In genomic region chr1:17545354-17545753, GRCh38 we compare ENCODE assay signal across 11 cellular contexts. TPM values are rescaled to one million over a fixed set of nuclear protein-coding genes. Genes with fewer than 3 reads are reported as not detected.
DNase-seq lines count a peak whose midpoint lies in the region; ATAC-seq, FAIRE-seq and TF ChIP-seq lines count a peak whose summit lies in the region.
"Had no signal": no experiment of that assay in that cellular context is flagged by ENCODE, and none has a peak within 500 bp of the region (broad histone marks: within the 10 kb centered on the region; RNA-seq: fewer than 3 reads in every experiment).

No MANE protein-coding gene starts in this region.

- ATAC-seq in body of pancreas (peak; percentile 33), left ventricle myocardium superior (peak; percentile 44), GM21737 (IDR thresholded peaks at IDR 0.05; ENCODE audit: unreplicated experiment) (no peak)

- H2BK15ac ChIP-seq in H9 (ENCODE audit: low read depth, low read length), result no peak overlapping the region

- H4K5ac ChIP-seq in H9 (ENCODE audit: insufficient read length, low read depth, low read length), result no peak overlapping the region

- H3K79me1 ChIP-seq in H9 (ENCODE audit: insufficient read depth, low read depth, low read length, poor library complexity, severe bottlenecking), result no peaks in the 10 kb centered on the region

- H3K79me2 ChIP-seq in H9 (ENCODE audit: insufficient read depth, low read length), result peaks cover 22% of the 10 kb centered on the region; the same call in 1 of the 2 replicates

- H4K20me1 ChIP-seq in H9 (ENCODE audit: control insufficient read depth, insufficient read depth, insufficient read length), result no peaks in the 10 kb centered on the region

- no peak overlapping the region for H3K4ac ChIP-seq in H9 (ENCODE audit: low read depth, low read length)

- intact Hi-C loops in body of pancreas (cut with DNase I) (no loop called here), left ventricle myocardium superior (cut with micrococcal nuclease) (no loop called here), Caco-2 (cut with micrococcal nuclease; ENCODE audit: unreplicated experiment) (no loop called here)

- H3K9me3 ChIP-seq in H9 (ENCODE audit: control insufficient read depth, low read depth, low read length) (no peaks in the 10 kb centered on the region), body of pancreas (no peaks in the 10 kb centered on the region), small intestine (ENCODE audit: control insufficient read depth, low read depth) (no peaks in the 10 kb centered on the region), Caco-2 (no peaks in the 10 kb centered on the region)
- H3K9me3 ChIP-seq: SJSA1 had no signal

- H3K27me3 ChIP-seq in H9 (ENCODE audit: insufficient read depth, low read length) (no peaks in the 10 kb centered on the region), body of pancreas (no peaks in the 10 kb centered on the region), small intestine (ENCODE audit: control insufficient read depth in 2 of 2, insufficient read depth in 2 of 2, low read length in 2 of 2) (no peaks in the 10 kb centered on the region), H7 (ENCODE audit: control insufficient read depth, insufficient read depth, low read length) (no peaks in the 10 kb centered on the region), Caco-2 (replicated peaks; ENCODE audit: control insufficient read depth, insufficient read depth, low read length) (no peaks in the 10 kb centered on the region)
- H3K27me3 ChIP-seq: SJSA1 had no signal

- H3K36me3 Mint-ChIP-seq in H9 (ENCODE audit: insufficient read depth in 1 of 3, low read depth in 3 of 3) (peaks cover 5 to 8% (median 5%) of the 10 kb centered on the region in 3 experiments), Caco-2 (ENCODE audit: insufficient read depth, unreplicated experiment) (no peaks in the 10 kb centered on the region)

- no peak overlapping the region for H4K8ac ChIP-seq in H9 (replicated peaks; ENCODE audit: insufficient read length, low read depth, low read length)

- H3K27me3 Mint-ChIP-seq in H9 (ENCODE audit: low read depth) (no peaks in the 10 kb centered on the region), Caco-2 (ENCODE audit: insufficient read depth, unreplicated experiment) (no peaks in the 10 kb centered on the region)

- DNase-seq in H9 (no peak), body of pancreas (no peak), left ventricle myocardium superior (no peak), small intestine (peak; percentile 44), H7 (no peak), Caco-2 (no peak)
- DNase-seq in stimulated activated CD4-positive, alpha-beta T cell treated with anti-CD3 and anti-CD28 coated beads, Interleukin-2, amount 100 ng/mL, for 48 hours, result no peak
- DNase-seq: DMS79, NCI-H1105 treated with DMSO at 0.1 percent for 48 hours had no signal

- H3K14ac ChIP-seq in H9 (ENCODE audit: insufficient read depth, low read length), result no peak overlapping the region

- no peak overlapping the region for H3K9ac ChIP-seq in H9 (ENCODE audit: extremely low read depth, insufficient read length, low read length)

- no peak for TF ChIP-seq CTCF in H9 (conservative IDR thresholded peaks at IDR 0.05)
- TF ChIP-seq CTCF in body of pancreas (IDR thresholded peaks at IDR 0.05), result no peak
- no peak for TF ChIP-seq CTCF in Caco-2 (IDR thresholded peaks at IDR 0.05; ENCODE audit: insufficient read depth in 1 of 2, low read depth in 1 of 2, low read length in 1 of 2, severe bottlenecking in 1 of 2, unreplicated experiment in 1 of 2)

- POLR2A ChIA-PET in Caco-2 (lab: Charles Lee), result no interaction called here

- H2BK120ac ChIP-seq in H9 (ENCODE audit: low read depth, low read length, poor library complexity, severe bottlenecking), result no peak overlapping the region

- peaks cover 3% of the 10 kb centered on the region for H3K23me2 ChIP-seq in H9 (ENCODE audit: insufficient read length, low read depth, low read length, poor library complexity, severe bottlenecking)

- no peak overlapping the region for H2AFZ ChIP-seq in H9 (ENCODE audit: low read length)

- no peak overlapping the region for H2AK5ac ChIP-seq in H9 (ENCODE audit: insufficient read length, low read length)

- FAIRE-seq in small intestine (lab: Jason Lieb, UNC), result no peak

- BruUV-seq in Caco-2 (replicated peaks; lab: Mats Ljungman, UMichigan), result no TSS peak

- H3K4me3 ChIP-seq in body of pancreas (no peak overlapping the region), small intestine (ENCODE audit: low read depth in 1 of 2, low read length in 2 of 2) (no peak overlapping the region), H7 (ENCODE audit: insufficient read depth, low read depth, low read length) (no peak overlapping the region), Caco-2 (ENCODE audit: low read depth, low read length) (no peak overlapping the region)
- H3K4me3 ChIP-seq: SJSA1 had no signal

- no peak overlapping the region for H3K23ac ChIP-seq in H9 (ENCODE audit: insufficient read length, low read depth, low read length)

- H2BK12ac ChIP-seq in H9 (ENCODE audit: insufficient read length, low read depth, low read length), result no peak overlapping the region

- H3K9me3 Mint-ChIP-seq in H9 (peaks cover 0 to 2% of the 10 kb centered on the region in 2 experiments; a peak in 1 of 5 replicates), Caco-2 (ENCODE audit: unreplicated experiment) (no peaks in the 10 kb centered on the region)

- H3K4me3 Mint-ChIP-seq in H9 (no peak overlapping the region), Caco-2 (ENCODE audit: unreplicated experiment) (no peak overlapping the region)

- H3K4me2 ChIP-seq in H9 (ENCODE audit: insufficient read depth, insufficient read length, low read length), result no peak overlapping the region

- peaks cover 23% of the 10 kb centered on the region; the same call in 1 of the 2 replicates for H3K4me1 ChIP-seq in H9 (ENCODE audit: insufficient read depth, low read length)
- peaks cover 19% of the 10 kb centered on the region for H3K4me1 ChIP-seq in body of pancreas
- peaks cover 0 to 11% of the 10 kb centered on the region in 2 donors for H3K4me1 ChIP-seq in small intestine (ENCODE audit: control insufficient read depth in 2 of 2, insufficient read depth in 1 of 2, low read depth in 1 of 2, low read length in 1 of 2)
- H3K4me1 ChIP-seq in Caco-2, result peaks cover 6% of the 10 kb centered on the region; the same call in 1 of the 2 replicates

- no peak overlapping the region for H3T11ph ChIP-seq in H9 (ENCODE audit: low read length)

- no peak overlapping the region for H4K91ac ChIP-seq in H9 (ENCODE audit: insufficient read length, low read depth, low read length)

- no peak overlapping the region for H2BK20ac ChIP-seq in H9 (ENCODE audit: low read depth, low read length, poor library complexity, severe bottlenecking)

- H3K56ac ChIP-seq in H9 (ENCODE audit: insufficient read length, low read depth, low read length), result no peak overlapping the region

- H3K27ac Mint-ChIP-seq in H9, result peak overlapping the region; percentile 25 to 85 (median 55)
- H3K27ac Mint-ChIP-seq in Caco-2 (ENCODE audit: unreplicated experiment), result no peak overlapping the region

- H3K27ac ChIP-seq in H9 (ENCODE audit: insufficient read length, low read depth, low read length), result no peak overlapping the region
- peak overlapping the region in 1 of 4 donors; percentile 23 for H3K27ac ChIP-seq in body of pancreas
- H3K27ac ChIP-seq in small intestine (ENCODE audit: low read depth in 1 of 2, low read length in 1 of 2), result peak overlapping the region in 1 of 2 donors; percentile 71
- H3K27ac ChIP-seq: SJSA1 had no signal

- H3K36me3 ChIP-seq in body of pancreas (replicated peaks in 1 of 2; ENCODE audit: insufficient read depth in 1 of 2, low read depth in 2 of 2) (no peaks in the 10 kb centered on the region), small intestine (ENCODE audit: control insufficient read depth in 2 of 2, insufficient read depth in 2 of 2, low read length in 2 of 2) (no peaks in the 10 kb centered on the region), H7 (replicated peaks; ENCODE audit: control insufficient read depth, insufficient read depth, low read length) (no peaks in the 10 kb centered on the region; the same call in 1 of the 2 replicates), Caco-2 (ENCODE audit: control insufficient read depth, insufficient read depth, low read length) (no peaks in the 10 kb centered on the region)
- H3K36me3 ChIP-seq: SJSA1 had no signal

- peaks cover 67 to 74% of the 10 kb centered on the region in 2 experiments for H3K4me1 Mint-ChIP-seq in H9
- no peaks in the 10 kb centered on the region for H3K4me1 Mint-ChIP-seq in Caco-2 (ENCODE audit: low read depth, unreplicated experiment)

- no peak overlapping the region for H3K18ac ChIP-seq in H9 (ENCODE audit: insufficient read length, low read depth, low read length)

- no peak overlapping the region for H2BK5ac ChIP-seq in H9 (ENCODE audit: insufficient read length, low read length)

- no CpG with 5 or more reads among the region's 2 CpGs for WGBS in H9 (ENCODE audit: extremely low coverage, insufficient read length, low lambda C conversion rate)
- 66 to 86% methylated on average over 2 of the region's 2 CpGs for WGBS in body of pancreas, 2 donors
- WGBS in small intestine, 3 donors, result 35 to 36% (median 35%) methylated on average over 2 of the region's 2 CpGs

- TF ChIP-seq POLR2A in body of pancreas (IDR thresholded peaks at IDR 0.05), result no peak

- CTCF ChIA-PET in Caco-2 (lab: Charles Lee), result interaction anchor here (1.0 kb wide), 1 partner anchor 68 kb away, joined by 4 read pairs; no protein-coding TSS in a partner anchor

RNA-seq across cellular contexts. Expression of gene ARHGEF10L, which starts 5.9 kb away (rescaled TPM):
- total RNA-seq in H9 (2021) (20.2 and 21.4 TPM in 2 replicates), body of pancreas (10 to 100 TPM; 81.4 to 93.1 TPM), left ventricle myocardium superior (54.9 TPM), Caco-2 (2022) (31.3 and 34.0 TPM in 2 replicates)
- 10 to 100 TPM in 1 of 3 donors, 1 to 10 TPM in 2; 5.6 to 62.1 (median 7.8) TPM for polyA plus RNA-seq in small intestine
- total RNA-seq in H7 (2014; rRNA removed; shearing (Covaris generic)), result 54.8 and 76.9 TPM in 2 replicates
